ENCODE assay signal across 11 cellular contexts in genomic region chr3:10195692-10196091, GRCh38. TPM values are rescaled to one million over a fixed set of nuclear protein-coding genes. Genes with fewer than 3 reads are reported as not detected.
DNase-seq lines count a peak whose midpoint lies in the region; ATAC-seq, FAIRE-seq and TF ChIP-seq lines count a peak whose summit lies in the region.
"Had no signal": no experiment of that assay in that cellular context is flagged by ENCODE, and none has a peak within 500 bp of the region (broad histone marks: within the 10 kb centered on the region; RNA-seq: fewer than 3 reads in every experiment).

No MANE protein-coding gene starts in this region.

- H3F3A ChIP-seq in SK-N-SH (replicated peaks; ENCODE audit: insufficient read depth): peaks cover 51% of the 10 kb centered on the region

- DNase-seq in SK-N-SH: no peak
- no peak for DNase-seq in T-helper 17 cell
- peak in 35 of 42 donors; percentile 24 to 87 (median 51) for DNase-seq in head of caudate nucleus
- no peak for DNase-seq in stimulated activated naive CD8-positive, alpha-beta T cell treated with anti-CD3 and anti-CD28 coated beads, Interleukin-15, amount 100 ng/mL, for 72 hours
- DNase-seq in H54 (ENCODE audit: insufficient read length, low spot score): no peak
- no peak for DNase-seq in NCI-H748 (lab: John Stamatoyannopoulos, UW; ENCODE audit: unreplicated experiment)
- DNase-seq: 8988T, activated gamma-delta T cell treated with Interleukin-2 at 50 U/mL for 16 hours, kidney had no signal

- H3K4me1 Mint-ChIP-seq in T-helper 17 cell: peaks cover 65% of the 10 kb centered on the region
- H3K4me1 Mint-ChIP-seq in stimulated activated naive CD8-positive, alpha-beta T cell treated with anti-CD3 and anti-CD28 coated beads, Interleukin-15, amount 100 ng/mL, for 72 hours: peaks cover 94% of the 10 kb centered on the region

- 0 out of 2 replicates have a peak overlapping the region, but pooled peaks have one; percentile 61 for H3K9ac ChIP-seq in SK-N-SH

- CTCF ChIA-PET in SK-N-SH (lab: Yijun Ruan, JAX): no interaction called here

- POLR2A ChIA-PET in SK-N-SH (lab: Yijun Ruan, JAX): no interaction called here

- TF ChIP-seq RAD21 in SK-N-SH (IDR thresholded peaks at IDR 0.05; ENCODE audit: low read length): no peak

- TF ChIP-seq CTCF in SK-N-SH (IDR thresholded peaks at IDR 0.05): no peak

- H4K20me1 ChIP-seq in SK-N-SH (ENCODE audit: insufficient read depth): no peaks in the 10 kb centered on the region

- intact Hi-C loops in head of caudate nucleus (cut with DNase I): no loop called here

- H3K4me2 ChIP-seq in SK-N-SH: no peak overlapping the region

- no peak for TF ChIP-seq POLR2A in H54 (IDR thresholded peaks at IDR 0.05; ENCODE audit: low read depth, low read length)

- no peaks in the 10 kb centered on the region for H3K9me2 ChIP-seq in SK-N-SH

- no peak for TF ChIP-seq EP300 in SK-N-SH (IDR thresholded peaks at IDR 0.05; ENCODE audit: borderline replicate concordance in 1 of 2, low read depth in 1 of 2, low read length in 1 of 2)

- FAIRE-seq in H54 (lab: Jason Lieb, UNC): no peak
- FAIRE-seq: kidney had no signal

- peak overlapping the region; percentile 100 for H3K27ac Mint-ChIP-seq in T-helper 17 cell
- H3K27ac Mint-ChIP-seq in stimulated activated naive CD8-positive, alpha-beta T cell treated with anti-CD3 and anti-CD28 coated beads, Interleukin-15, amount 100 ng/mL, for 72 hours: peak overlapping the region; percentile 19 to 97

- H3K4me3 ChIP-seq in SK-N-SH (ENCODE audit: low read depth in 2 of 2, low read length in 1 of 2): no peak overlapping the region

- no peaks in the 10 kb centered on the region for H3K27me3 ChIP-seq in SK-N-SH (ENCODE audit: insufficient read depth)

- peak overlapping the region; percentile 69 for H3K4me3 Mint-ChIP-seq in T-helper 17 cell
- H3K4me3 Mint-ChIP-seq in stimulated activated naive CD8-positive, alpha-beta T cell treated with anti-CD3 and anti-CD28 coated beads, Interleukin-15, amount 100 ng/mL, for 72 hours: peak overlapping the region; percentile 2 to 83

- H3K27me3 Mint-ChIP-seq in T-helper 17 cell: no peaks in the 10 kb centered on the region
- H3K27me3 Mint-ChIP-seq in stimulated activated naive CD8-positive, alpha-beta T cell treated with anti-CD3 and anti-CD28 coated beads, Interleukin-15, amount 100 ng/mL, for 72 hours: no peaks in the 10 kb centered on the region

- no peak overlapping the region for H2AFZ ChIP-seq in SK-N-SH (ENCODE audit: low read depth)

- WGBS in SK-N-SH (ENCODE audit: low lambda C conversion rate): 100% methylated on average over 2 of the region's 8 CpGs

- H3K27ac ChIP-seq in SK-N-SH (ENCODE audit: low read depth in 2 of 2, low read length in 1 of 2): peak overlapping the region in 1 of 2 experiments; percentile 99; a peak in 2 of 4 replicates

- H3K36me3 Mint-ChIP-seq in T-helper 17 cell (ENCODE audit: low read depth): peaks cover 1% of the 10 kb centered on the region

- peaks cover 45% of the 10 kb centered on the region for H3K79me2 ChIP-seq in SK-N-SH (ENCODE audit: insufficient read depth)

- peaks cover 0 to 5% of the 10 kb centered on the region in 2 experiments for H3K36me3 ChIP-seq in SK-N-SH (replicated peaks in 1 of 2; ENCODE audit: control insufficient read depth in 1 of 2, insufficient read depth in 2 of 2, low read length in 1 of 2)

- peaks cover 7 to 65% of the 10 kb centered on the region in 2 experiments; a peak in 3 of 4 replicates for H3K4me1 ChIP-seq in SK-N-SH (ENCODE audit: control insufficient read depth in 1 of 2, insufficient read depth in 2 of 2, low read depth in 1 of 2, low read length in 1 of 2)

- H3K9me3 Mint-ChIP-seq in stimulated activated naive CD8-positive, alpha-beta T cell treated with anti-CD3 and anti-CD28 coated beads, Interleukin-15, amount 100 ng/mL, for 72 hours: no peaks in the 10 kb centered on the region

- ATAC-seq in SK-N-SH treated with all-trans-retinoic acid at 6 μM for 48 hours (no peak), T-helper 17 cell (no peak), HG03378 (IDR thresholded peaks at IDR 0.05; ENCODE audit: unreplicated experiment) (no peak)
- no peak for ATAC-seq in stimulated activated naive CD8-positive, alpha-beta T cell treated with anti-CD3 and anti-CD28 coated beads, Interleukin-15, amount 100 ng/mL, for 72 hours

- H3K9me3 ChIP-seq in SK-N-SH (no peaks in the 10 kb centered on the region), T-helper 17 cell (ENCODE audit: control insufficient read depth, low read length, poor library complexity, severe bottlenecking) (no peaks in the 10 kb centered on the region)

TF ChIP-seq in SK-N-SH, 30 proteins besides CTCF, POLR2A, EP300 and RAD21 (continues in another document):
- no peak for TF ChIP-seq USF1 (IDR thresholded peaks at IDR 0.05; ENCODE audit: borderline replicate concordance, low read depth)
- TF ChIP-seq POLR2AphosphoS5 (IDR thresholded peaks at IDR 0.05; ENCODE audit: low read depth, low read length): no peak

TF ChIP-seq in SK-N-SH treated with all-trans-retinoic acid at 6 μM for 48 hours, 23 proteins besides CTCF, POLR2A, EP300 and RAD21 (continues in another document):
- TF ChIP-seq BACH2 (CRISPR knock-in tag; IDR thresholded peaks at IDR 0.05; ENCODE audit: borderline replicate concordance) (no peak), GLIS3 (CRISPR knock-in tag; IDR thresholded peaks at IDR 0.05) (no peak), ZFP30 (CRISPR knock-in tag; IDR thresholded peaks at IDR 0.05) (no peak), TCF4 (CRISPR knock-in tag; IDR thresholded peaks at IDR 0.05; ENCODE audit: borderline replicate concordance) (no peak), TSHZ2 (CRISPR knock-in tag; IDR thresholded peaks at IDR 0.05) (no peak), ZFP3 (CRISPR knock-in tag; IDR thresholded peaks at IDR 0.05) (no peak), POU6F1 (CRISPR knock-in tag; IDR thresholded peaks at IDR 0.05; ENCODE audit: borderline replicate concordance, low read depth) (no peak), ISL1 (CRISPR knock-in tag; IDR thresholded peaks at IDR 0.05) (no peak), ZC3H10 (CRISPR knock-in tag; IDR thresholded peaks at IDR 0.05) (no peak), CSRNP3 (CRISPR knock-in tag; IDR thresholded peaks at IDR 0.05) (no peak), PPARA (CRISPR knock-in tag; IDR thresholded peaks at IDR 0.05; ENCODE audit: borderline replicate concordance) (no peak)

RNA-seq across cellular contexts. Expression of gene IRAK2, which starts 31.0 kb away (rescaled TPM):
- polyA plus RNA-seq in SK-N-SH (2012; rRNA removed): 7.7 and 8.6 TPM in 2 replicates
- polyA plus RNA-seq in SK-N-SH (2012; cell fraction: cytosol; rRNA removed): 5.4 and 6.5 TPM in 2 replicates
- 6.6 and 7.6 TPM in 2 replicates for polyA plus RNA-seq in SK-N-SH (2012; cell fraction: nucleus; rRNA removed)
- 1 to 10 TPM; 4.6 to 5.0 TPM for total RNA-seq in T-helper 17 cell

RNA-seq across cellular contexts. Expression of gene TATDN2, which starts 52.6 kb away (rescaled TPM):
- 14.7 and 17.8 TPM in 2 replicates for polyA plus RNA-seq in SK-N-SH (2012; rRNA removed)
- polyA plus RNA-seq in SK-N-SH (2012; cell fraction: cytosol; rRNA removed): 12.8 and 15.2 TPM in 2 replicates
- polyA plus RNA-seq in SK-N-SH (2012; cell fraction: nucleus; rRNA removed): 18.3 and 22.1 TPM in 2 replicates
- 10 to 100 TPM; 56.8 to 63.7 TPM for total RNA-seq in T-helper 17 cell

RNA-seq across cellular contexts. Expression of gene VHL, which starts 54.1 kb away (rescaled TPM):
- polyA plus RNA-seq in SK-N-SH (2012; rRNA removed): 9.2 and 10.2 TPM in 2 replicates
- polyA plus RNA-seq in SK-N-SH (2012; cell fraction: cytosol; rRNA removed): 14.2 TPM in 2 replicates
- polyA plus RNA-seq in SK-N-SH (2012; cell fraction: nucleus; rRNA removed): 14.5 and 15.6 TPM in 2 replicates
- total RNA-seq in T-helper 17 cell: 10 to 100 TPM; 56.3 to 63.7 TPM

Comparison
In these comparisons a context has a peak if more than half of its experiments do, and no peak if none do; other contexts are left out.
1. DNase-seq: peak in head of caudate nucleus (35 of 42); none in SK-N-SH (single experiment), T-helper 17 cell (0 of 3), stimulated activated naive CD8-positive, alpha-beta T cell treated with anti-CD3 and anti-CD28 coated beads, Interleukin-15, amount 100 ng/mL, for 72 hours (0 of 2), H54 (single experiment) and NCI-H748 (single experiment).